In the genomic region with DNA sequence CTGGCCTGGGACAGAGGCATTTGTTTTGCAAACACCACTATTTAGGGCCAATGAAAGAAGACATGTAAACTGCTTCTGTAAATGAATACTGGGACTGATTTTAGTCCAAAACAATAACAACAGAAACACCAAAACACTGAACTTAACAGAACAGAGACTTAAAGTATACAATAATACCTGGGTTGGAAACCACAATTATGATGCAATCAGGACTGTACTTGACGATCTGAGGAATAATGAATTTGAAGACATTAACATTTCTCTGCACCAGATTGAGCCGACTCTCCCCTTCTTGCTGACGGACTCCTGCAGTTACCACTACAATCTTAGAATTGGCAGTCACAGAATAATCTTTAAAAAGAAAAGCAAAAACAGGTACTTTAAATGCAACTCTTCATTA, we compare ENCODE assay signal across 1 cellular context.
TF ChIP-seq lines count a peak whose summit lies in the region.

No MANE protein-coding gene starts in this region.

TF ChIP-seq in GM23338, 12 proteins besides CTCF, POLR2A, EP300 and RAD21 (continued from another document):
- no peak for TF ChIP-seq EZH2 (IDR thresholded peaks at IDR 0.05; ENCODE audit: low read depth, unreplicated experiment)
- TF ChIP-seq, protein P1, sequence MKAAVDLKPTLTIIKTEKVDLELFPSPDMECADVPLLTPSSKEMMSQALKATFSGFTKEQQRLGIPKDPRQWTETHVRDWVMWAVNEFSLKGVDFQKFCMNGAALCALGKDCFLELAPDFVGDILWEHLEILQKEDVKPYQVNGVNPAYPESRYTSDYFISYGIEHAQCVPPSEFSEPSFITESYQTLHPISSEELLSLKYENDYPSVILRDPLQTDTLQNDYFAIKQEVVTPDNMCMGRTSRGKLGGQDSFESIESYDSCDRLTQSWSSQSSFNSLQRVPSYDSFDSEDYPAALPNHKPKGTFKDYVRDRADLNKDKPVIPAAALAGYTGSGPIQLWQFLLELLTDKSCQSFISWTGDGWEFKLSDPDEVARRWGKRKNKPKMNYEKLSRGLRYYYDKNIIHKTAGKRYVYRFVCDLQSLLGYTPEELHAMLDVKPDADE (IDR thresholded peaks at IDR 0.05), result no peak
